In the genomic region with DNA sequence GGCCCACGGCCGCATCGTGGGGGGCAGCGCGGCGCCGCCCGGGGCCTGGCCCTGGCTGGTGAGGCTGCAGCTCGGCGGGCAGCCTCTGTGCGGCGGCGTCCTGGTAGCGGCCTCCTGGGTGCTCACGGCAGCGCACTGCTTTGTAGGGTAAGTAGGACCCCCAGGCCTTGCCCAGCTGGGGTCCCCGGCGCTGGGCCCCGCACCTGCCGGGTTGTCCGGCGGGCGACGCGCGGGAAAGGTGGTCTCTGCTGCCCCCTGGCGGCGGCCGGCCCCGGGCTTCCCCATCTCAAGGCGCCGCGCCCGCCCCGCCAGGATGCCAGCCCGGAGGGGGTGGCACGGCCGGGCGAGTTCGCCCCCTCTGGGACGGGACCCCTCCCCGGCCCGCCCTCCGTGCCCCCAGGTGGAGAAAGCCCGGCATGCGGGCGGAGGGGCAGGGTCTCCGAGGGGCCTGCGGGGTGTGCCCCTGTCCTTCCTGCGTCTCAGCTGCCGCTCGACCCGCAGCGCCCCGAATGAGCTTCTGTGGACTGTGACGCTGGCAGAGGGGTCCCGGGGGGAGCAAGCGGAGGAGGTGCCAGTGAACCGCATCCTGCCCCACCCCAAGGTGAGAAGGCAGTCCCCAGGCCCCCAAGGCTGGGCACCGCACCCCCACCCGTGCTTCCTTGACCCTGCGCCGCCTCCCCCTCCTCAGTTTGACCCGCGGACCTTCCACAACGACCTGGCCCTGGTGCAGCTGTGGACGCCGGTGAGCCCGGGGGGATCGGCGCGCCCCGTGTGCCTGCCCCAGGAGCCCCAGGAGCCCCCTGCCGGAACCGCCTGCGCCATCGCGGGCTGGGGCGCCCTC, we compare ENCODE assay signal across 2 cellular contexts.
TF ChIP-seq lines count a peak whose summit lies in the region.

No MANE protein-coding gene starts in this region.

TF ChIP-seq in GM23338, 12 proteins besides CTCF, POLR2A, EP300 and RAD21 (continued from another document):
- TF ChIP-seq, protein P1, sequence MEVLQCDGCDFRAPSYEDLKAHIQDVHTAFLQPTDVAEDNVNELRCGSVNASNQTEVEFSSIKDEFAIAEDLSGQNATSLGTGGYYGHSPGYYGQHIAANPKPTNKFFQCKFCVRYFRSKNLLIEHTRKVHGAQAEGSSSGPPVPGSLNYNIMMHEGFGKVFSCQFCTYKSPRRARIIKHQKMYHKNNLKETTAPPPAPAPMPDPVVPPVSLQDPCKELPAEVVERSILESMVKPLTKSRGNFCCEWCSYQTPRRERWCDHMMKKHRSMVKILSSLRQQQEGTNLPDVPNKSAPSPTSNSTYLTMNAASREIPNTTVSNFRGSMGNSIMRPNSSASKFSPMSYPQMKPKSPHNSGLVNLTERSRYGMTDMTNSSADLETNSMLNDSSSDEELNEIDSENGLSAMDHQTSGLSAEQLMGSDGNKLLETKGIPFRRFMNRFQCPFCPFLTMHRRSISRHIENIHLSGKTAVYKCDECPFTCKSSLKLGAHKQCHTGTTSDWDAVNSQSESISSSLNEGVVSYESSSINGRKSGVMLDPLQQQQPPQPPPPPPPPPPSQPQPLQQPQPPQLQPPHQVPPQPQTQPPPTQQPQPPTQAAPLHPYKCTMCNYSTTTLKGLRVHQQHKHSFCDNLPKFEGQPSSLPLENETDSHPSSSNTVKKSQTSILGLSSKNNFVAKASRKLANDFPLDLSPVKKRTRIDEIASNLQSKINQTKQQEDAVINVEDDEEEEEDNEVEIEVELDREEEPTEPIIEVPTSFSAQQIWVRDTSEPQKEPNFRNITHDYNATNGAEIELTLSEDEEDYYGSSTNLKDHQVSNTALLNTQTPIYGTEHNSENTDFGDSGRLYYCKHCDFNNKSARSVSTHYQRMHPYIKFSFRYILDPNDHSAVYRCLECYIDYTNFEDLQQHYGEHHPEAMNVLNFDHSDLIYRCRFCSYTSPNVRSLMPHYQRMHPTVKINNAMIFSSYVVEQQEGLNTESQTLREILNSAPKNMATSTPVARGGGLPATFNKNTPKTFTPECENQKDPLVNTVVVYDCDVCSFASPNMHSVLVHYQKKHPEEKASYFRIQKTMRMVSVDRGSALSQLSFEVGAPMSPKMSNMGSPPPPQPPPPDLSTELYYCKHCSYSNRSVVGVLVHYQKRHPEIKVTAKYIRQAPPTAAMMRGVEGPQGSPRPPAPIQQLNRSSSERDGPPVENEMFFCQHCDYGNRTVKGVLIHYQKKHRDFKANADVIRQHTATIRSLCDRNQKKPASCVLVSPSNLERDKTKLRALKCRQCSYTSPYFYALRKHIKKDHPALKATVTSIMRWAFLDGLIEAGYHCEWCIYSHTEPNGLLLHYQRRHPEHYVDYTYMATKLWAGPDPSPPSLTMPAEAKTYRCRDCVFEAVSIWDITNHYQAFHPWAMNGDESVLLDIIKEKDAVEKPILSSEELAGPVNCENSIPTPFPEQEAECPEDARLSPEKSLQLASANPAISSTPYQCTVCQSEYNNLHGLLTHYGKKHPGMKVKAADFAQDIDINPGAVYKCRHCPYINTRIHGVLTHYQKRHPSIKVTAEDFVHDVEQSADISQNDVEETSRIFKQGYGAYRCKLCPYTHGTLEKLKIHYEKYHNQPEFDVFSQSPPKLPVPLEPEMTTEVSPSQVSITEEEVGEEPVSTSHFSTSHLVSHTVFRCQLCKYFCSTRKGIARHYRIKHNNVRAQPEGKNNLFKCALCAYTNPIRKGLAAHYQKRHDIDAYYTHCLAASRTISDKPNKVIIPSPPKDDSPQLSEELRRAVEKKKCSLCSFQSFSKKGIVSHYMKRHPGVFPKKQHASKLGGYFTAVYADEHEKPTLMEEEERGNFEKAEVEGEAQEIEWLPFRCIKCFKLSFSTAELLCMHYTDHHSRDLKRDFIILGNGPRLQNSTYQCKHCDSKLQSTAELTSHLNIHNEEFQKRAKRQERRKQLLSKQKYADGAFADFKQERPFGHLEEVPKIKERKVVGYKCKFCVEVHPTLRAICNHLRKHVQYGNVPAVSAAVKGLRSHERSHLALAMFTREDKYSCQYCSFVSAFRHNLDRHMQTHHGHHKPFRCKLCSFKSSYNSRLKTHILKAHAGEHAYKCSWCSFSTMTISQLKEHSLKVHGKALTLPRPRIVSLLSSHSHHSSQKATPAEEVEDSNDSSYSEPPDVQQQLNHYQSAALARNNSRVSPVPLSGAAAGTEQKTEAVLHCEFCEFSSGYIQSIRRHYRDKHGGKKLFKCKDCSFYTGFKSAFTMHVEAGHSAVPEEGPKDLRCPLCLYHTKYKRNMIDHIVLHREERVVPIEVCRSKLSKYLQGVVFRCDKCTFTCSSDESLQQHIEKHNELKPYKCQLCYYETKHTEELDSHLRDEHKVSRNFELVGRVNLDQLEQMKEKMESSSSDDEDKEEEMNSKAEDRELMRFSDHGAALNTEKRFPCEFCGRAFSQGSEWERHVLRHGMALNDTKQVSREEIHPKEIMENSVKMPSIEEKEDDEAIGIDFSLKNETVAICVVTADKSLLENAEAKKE (CRISPR knock-in tag; IDR thresholded peaks at IDR 0.05): no peak
TF ChIP-seq in GM23338: peak in this region for 1.

TF ChIP-seq in liver, 16 proteins besides CTCF, POLR2A, EP300 and RAD21 (continued from another document):
- TF ChIP-seq, protein P2, sequence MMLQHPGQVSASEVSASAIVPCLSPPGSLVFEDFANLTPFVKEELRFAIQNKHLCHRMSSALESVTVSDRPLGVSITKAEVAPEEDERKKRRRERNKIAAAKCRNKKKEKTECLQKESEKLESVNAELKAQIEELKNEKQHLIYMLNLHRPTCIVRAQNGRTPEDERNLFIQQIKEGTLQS (IDR thresholded peaks at IDR 0.05): no peak
- no peak for TF ChIP-seq JUND (IDR thresholded peaks at IDR 0.05)
- no peak for TF ChIP-seq HNF4G (IDR thresholded peaks at IDR 0.05)
